Comparison of ENCODE assay signal across 10 cellular contexts in genomic region chr1:24920155-24920925, GRCh38. TPM values are rescaled to one million over a fixed set of nuclear protein-coding genes. Genes with fewer than 3 reads are reported as not detected.
DNase-seq lines count a peak whose midpoint lies in the region; ATAC-seq, FAIRE-seq and TF ChIP-seq lines count a peak whose summit lies in the region.
"Had no signal": no experiment of that assay in that cellular context is flagged by ENCODE, and none has a peak within 500 bp of the region (broad histone marks: within the 10 kb centered on the region; RNA-seq: fewer than 3 reads in every experiment).

No MANE protein-coding gene starts in this region.

- DNase-seq in CD8-positive, alpha-beta T cell, result no peak
- peak; percentile 69 for DNase-seq in LHCN-M2 (ENCODE audit: low read depth)
- peak; percentile 78 for DNase-seq in adipocyte (ENCODE audit: low read depth)
- DNase-seq in skeletal muscle cell (ENCODE audit: low read depth), result peak; percentile 5
- DNase-seq in lower leg skin (ENCODE audit: low spot score in 2 of 2), result no peak
- no peak for DNase-seq in HK-2 (ENCODE audit: unreplicated experiment)
- no peak for DNase-seq in HTR-8/SVneo (ENCODE audit: insufficient read length, low spot score)
- no peak for DNase-seq in inferior parietal cortex (ENCODE audit: extremely low spot score)

- H3K36me3 Mint-ChIP-seq in CD8-positive, alpha-beta T cell, result peaks cover 87% of the 10 kb centered on the region

- no peak for TF ChIP-seq CTCF in CD8-positive, alpha-beta T cell (IDR thresholded peaks at IDR 0.05)
- TF ChIP-seq CTCF in lower leg skin (IDR thresholded peaks at IDR 0.05), result no peak

- no peak for ATAC-seq in CD8-positive, alpha-beta T cell
- ATAC-seq: esophagus mucosa had no signal

- no peak overlapping the region for H3K4me3 ChIP-seq in CD8-positive, alpha-beta T cell (ENCODE audit: low read depth, low read length)
- H3K4me3 ChIP-seq in adipocyte (ENCODE audit: low read length) (peak overlapping the region; percentile 71), skeletal muscle cell (ENCODE audit: low read depth, low read length) (no peak overlapping the region), lower leg skin (ENCODE audit: low read depth, poor library complexity, severe bottlenecking) (no peak overlapping the region)
- H3K4me3 ChIP-seq: SJCRH30 had no signal

- H3K27ac ChIP-seq in CD8-positive, alpha-beta T cell (ENCODE audit: low read depth, low read length), result no peak overlapping the region
- H3K27ac ChIP-seq: SJCRH30 had no signal

- H3K4me3 Mint-ChIP-seq in CD8-positive, alpha-beta T cell, result peak overlapping the region; percentile 42

- no peak for TF ChIP-seq POLR2A in lower leg skin (IDR thresholded peaks at IDR 0.05)

- H3K4me1 Mint-ChIP-seq in CD8-positive, alpha-beta T cell (ENCODE audit: low read depth), result peaks cover 80% of the 10 kb centered on the region

- H3K27me3 ChIP-seq in CD8-positive, alpha-beta T cell (ENCODE audit: insufficient read depth, low read length), result no peaks in the 10 kb centered on the region
- H3K27me3 ChIP-seq in adipocyte (replicated peaks; ENCODE audit: control insufficient read depth, insufficient read depth, low read length), result peaks cover 23% of the 10 kb centered on the region

- H3K4me1 ChIP-seq in CD8-positive, alpha-beta T cell (ENCODE audit: insufficient read depth, low read length), result peaks cover 95% of the 10 kb centered on the region
- H3K4me1 ChIP-seq in adipocyte (ENCODE audit: control insufficient read depth, insufficient read depth, low read length), result peaks cover 10% of the 10 kb centered on the region

- H3K9ac ChIP-seq in adipocyte (ENCODE audit: low read length), result no peak overlapping the region

- H3K9me3 Mint-ChIP-seq in CD8-positive, alpha-beta T cell, result no peaks in the 10 kb centered on the region

- WGBS in lower leg skin, 2 donors, result 45 to 55% methylated on average over 19 of the region's 19 CpGs

- peaks cover 61% of the 10 kb centered on the region for H3K36me3 ChIP-seq in CD8-positive, alpha-beta T cell (ENCODE audit: insufficient read depth, low read length)
- no peaks in the 10 kb centered on the region for H3K36me3 ChIP-seq in adipocyte (ENCODE audit: control insufficient read depth, insufficient read depth, low read length, severe bottlenecking)
- H3K36me3 ChIP-seq: SJCRH30 had no signal

- CTCF ChIA-PET in CD8-positive, alpha-beta T cell (lab: Charles Lee), result interaction anchor here (0.5 to 11.4 kb wide), 10 partner anchors 8 to 232 kb away, joined by 3 to 100 read pairs (median 5); no protein-coding TSS in a partner anchor

- no peak for FAIRE-seq in HTR-8/SVneo (lab: Jason Lieb, UNC)

- H3K9me3 ChIP-seq in CD8-positive, alpha-beta T cell (ENCODE audit: low read length), result no peaks in the 10 kb centered on the region
- no peaks in the 10 kb centered on the region for H3K9me3 ChIP-seq in adipocyte (ENCODE audit: control insufficient read depth, low read length)
- H3K9me3 ChIP-seq: SJCRH30 had no signal

- POLR2A ChIA-PET in CD8-positive, alpha-beta T cell (lab: Charles Lee), result interaction anchor here (2.1 to 2.3 kb wide), 2 partner anchors 9 to 10 kb away, joined by 8 to 9 read pairs; partner anchors contain the start of gene RUNX3

- peak overlapping the region; percentile 99 for H3K27ac Mint-ChIP-seq in CD8-positive, alpha-beta T cell

- intact Hi-C loops in CD8-positive, alpha-beta T cell (cut with DNase I, micrococcal nuclease), result loop anchor here (10.0 kb wide), 1 partner anchor 416 kb away; the partner anchor contains the start of gene RCAN3 (in 2 of the 2)
- intact Hi-C loops in lower leg skin (cut with DNase I; ENCODE audit: low total_unique reads), result no loop called here

- H3K27me3 Mint-ChIP-seq in CD8-positive, alpha-beta T cell (ENCODE audit: low read depth), result no peaks in the 10 kb centered on the region

RNA-seq across cellular contexts. Expression of gene RUNX3, which starts 9.7 kb away (rescaled TPM):
- total RNA-seq in CD8-positive, alpha-beta T cell, result 100 to 1,000 TPM; 423 to 424 TPM
- total RNA-seq in LHCN-M2 (2014; rRNA removed) (not detected in 2 replicates), lower leg skin (10 to 100 TPM in 3 of 4 donors, 1 to 10 TPM in 1; 6.1 to 24.4 (median 19.8) TPM)
- not detected for polyA plus RNA-seq in LHCN-M2 (2012)

Comparison
In these comparisons a context has a peak if more than half of its experiments do, and no peak if none do; other contexts are left out.
1. DNase-seq: peak in LHCN-M2 (single experiment), adipocyte (single experiment) and skeletal muscle cell (single experiment); none in CD8-positive, alpha-beta T cell (0 of 7), lower leg skin (0 of 2), HK-2 (single experiment), HTR-8/SVneo (single experiment) and inferior parietal cortex (single experiment).
2. RNA of gene RUNX3, which starts 9.7 kb away (total RNA-seq): 423 to 424 TPM in CD8-positive, alpha-beta T cell; 6.1 to 24.4 TPM in lower leg skin and not detected in LHCN-M2; every median in the first group is over 10 times any median in the second.